In the genomic region with DNA sequence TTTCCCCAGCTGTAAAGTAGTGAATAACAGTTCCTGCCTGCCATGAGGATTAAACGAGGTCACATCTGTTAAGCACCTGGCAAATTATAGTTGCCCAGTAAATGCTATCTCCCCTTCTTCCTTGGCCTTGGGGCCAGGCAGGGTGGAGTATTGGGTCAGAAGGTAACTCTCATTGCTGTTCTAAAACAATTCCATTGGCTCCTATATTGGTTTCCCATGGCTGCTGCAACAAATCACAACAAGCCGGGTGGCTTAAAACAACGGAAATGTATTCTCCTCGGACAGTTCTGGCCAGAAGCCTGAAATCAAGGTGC, we compare ENCODE assay signal across 1 cellular context.
TF ChIP-seq lines count a peak whose summit lies in the region.

No MANE protein-coding gene starts in this region.

TF ChIP-seq in IMR-90, 13 proteins besides CTCF, POLR2A, EP300 and RAD21:
- TF ChIP-seq MAZ (IDR thresholded peaks at IDR 0.05; ENCODE audit: borderline replicate concordance, low read depth, low read length) (no peak), CEBPB (IDR thresholded peaks at IDR 0.05; ENCODE audit: low read depth, low read length) (no peak), CHD1 (IDR thresholded peaks at IDR 0.05; ENCODE audit: low read depth, low read length) (no peak), RFX5 (IDR thresholded peaks at IDR 0.05; ENCODE audit: low read depth, low read length) (no peak), SMC3 (IDR thresholded peaks at IDR 0.05; ENCODE audit: low read depth, low read length) (no peak), MXI1 (IDR thresholded peaks at IDR 0.05; ENCODE audit: borderline replicate concordance, low read depth, low read length) (no peak)
TF ChIP-seq in IMR-90: peak in this region for 0.
